ENCODE assay signal across 11 cellular contexts in genomic region chr2:70514612-70515055, GRCh38. TPM values are rescaled to one million over a fixed set of nuclear protein-coding genes. Genes with fewer than 3 reads are reported as not detected.
DNase-seq lines count a peak whose midpoint lies in the region; ATAC-seq and TF ChIP-seq lines count a peak whose summit lies in the region.
"Had no signal": no experiment of that assay in that cellular context is flagged by ENCODE, and none has a peak within 500 bp of the region (broad histone marks: within the 10 kb centered on the region; RNA-seq: fewer than 3 reads in every experiment).

No MANE protein-coding gene starts in this region.

- H4K12ac ChIP-seq in trophoblast cell (ENCODE audit: low read depth, low read length), result no peak overlapping the region

- H3K9ac ChIP-seq in trophoblast cell (ENCODE audit: low read length), result no peak overlapping the region

- H3K27me3 ChIP-seq in trophoblast cell (ENCODE audit: insufficient read depth, low read length), result no peaks in the 10 kb centered on the region

- no peak overlapping the region for H2AFZ ChIP-seq in trophoblast cell (ENCODE audit: insufficient read depth, low read length, poor library complexity)

- H4K91ac ChIP-seq in trophoblast cell (ENCODE audit: low read depth, low read length), result no peak overlapping the region

- ATAC-seq in GM21825 (IDR thresholded peaks at IDR 0.05; ENCODE audit: unreplicated experiment), result no peak

- no CpG with 5 or more reads among the region's 15 CpGs for WGBS in trophoblast cell (ENCODE audit: extremely low coverage, insufficient coverage, insufficient read length)

- H2BK5ac ChIP-seq in trophoblast cell (ENCODE audit: low read depth, low read length, poor library complexity), result no peak overlapping the region

- H3K79me2 ChIP-seq in trophoblast cell (ENCODE audit: control insufficient read depth, insufficient read depth, low read length, poor library complexity), result no peaks in the 10 kb centered on the region

- H2BK12ac ChIP-seq in trophoblast cell (ENCODE audit: low read length), result no peak overlapping the region

- H3K36me3 ChIP-seq in trophoblast cell (ENCODE audit: control insufficient read depth in 1 of 2, insufficient read depth in 2 of 2, low read length in 2 of 2), result no peaks in the 10 kb centered on the region

- H3K4ac ChIP-seq in trophoblast cell (ENCODE audit: low read depth, low read length), result no peak overlapping the region

- H3K18ac ChIP-seq in trophoblast cell (ENCODE audit: low read length), result no peak overlapping the region

- H2BK120ac ChIP-seq in trophoblast cell (ENCODE audit: insufficient read depth, low read length, poor library complexity), result no peak overlapping the region

- no peaks in the 10 kb centered on the region for H3K79me1 ChIP-seq in trophoblast cell (ENCODE audit: low read length)

- no peak overlapping the region for H3K14ac ChIP-seq in trophoblast cell (ENCODE audit: low read length)

- no peaks in the 10 kb centered on the region for H3K4me1 ChIP-seq in trophoblast cell (ENCODE audit: control insufficient read depth in 1 of 2, insufficient read depth in 2 of 2, low read length in 2 of 2)

- peaks cover 3% of the 10 kb centered on the region for H3K9me3 ChIP-seq in trophoblast cell (ENCODE audit: insufficient read depth, low read depth, low read length)

- H2AK5ac ChIP-seq in trophoblast cell (ENCODE audit: low read length), result no peak overlapping the region

- peak overlapping the region; percentile 62 for H3K4me3 ChIP-seq in trophoblast cell (ENCODE audit: low read depth, low read length)

- peak; percentile 31; the same call in 1 of the 2 replicates for TF ChIP-seq EP300 in Ishikawa (IDR thresholded peaks at IDR 0.05; ENCODE audit: borderline replicate concordance)

- H4K8ac ChIP-seq in trophoblast cell (ENCODE audit: low read depth, low read length), result no peak overlapping the region

- no peak overlapping the region for H3K23ac ChIP-seq in trophoblast cell (ENCODE audit: low read length)

- peak; percentile 67 for DNase-seq in NCI-H2227 (lab: John Stamatoyannopoulos, UW; ENCODE audit: unreplicated experiment)
- DNase-seq in epithelial cell of prostate (ENCODE audit: low read depth, low spot score), result no peak
- DNase-seq in trophoblast cell, result no peak
- DNase-seq in stimulated activated CD4-positive, alpha-beta T cell treated with anti-CD3 and anti-CD28 coated beads, Interleukin-2, amount 100 ng/mL, for 48 hours, result no peak
- no peak for DNase-seq in activated naive CD4-positive, alpha-beta T cell treated with anti-CD3 and anti-CD28 coated beads, Interleukin-2, amount 50 U/mL, for 16 hours
- no peak for DNase-seq in T-helper 2 cell
- DNase-seq: activated CD8-positive, alpha-beta memory T cell treated with anti-CD3 and anti-CD28 coated beads, Interleukin-2, amount 50 U/mL, for 48 hours; occipital lobe; stimulated activated CD4-positive, alpha-beta T cell treated with anti-CD3 and anti-CD28 coated beads, Interleukin-2, amount 100 ng/mL, for 24 hours had no signal

- H3K4me2 ChIP-seq in trophoblast cell (ENCODE audit: low read length), result no peak overlapping the region

- no peak; the same call in 1 of the 2 replicates for TF ChIP-seq RAD21 in Ishikawa (IDR thresholded peaks at IDR 0.05; ENCODE audit: low read depth)

- H3K27ac ChIP-seq in epithelial cell of prostate (peak overlapping the region; percentile 100), trophoblast cell (ENCODE audit: low read depth, low read length) (no peak overlapping the region)

TF ChIP-seq in Ishikawa, 13 proteins besides CTCF, POLR2A, EP300 and RAD21:
- TF ChIP-seq FOXM1 (IDR thresholded peaks at IDR 0.05; ENCODE audit: borderline replicate concordance, low read depth), result no peak
- TF ChIP-seq CEBPB (IDR thresholded peaks at IDR 0.05), result no peak
- no peak for TF ChIP-seq REST (IDR thresholded peaks at IDR 0.05; ENCODE audit: low read depth)
- peak; percentile 69; the same call in 1 of the 2 replicates for TF ChIP-seq EGR1 (IDR thresholded peaks at IDR 0.05)
- no peak for TF ChIP-seq CREB1 (IDR thresholded peaks at IDR 0.05; ENCODE audit: low read depth)
- TF ChIP-seq USF1 (IDR thresholded peaks at IDR 0.05), result no peak
- TF ChIP-seq TAF1 (IDR thresholded peaks at IDR 0.05; ENCODE audit: low read depth), result no peak
- 0 out of 2 replicates have a peak, but pooled peaks have one; percentile 24 for TF ChIP-seq YY1 (IDR thresholded peaks at IDR 0.05; ENCODE audit: low read depth)
- TF ChIP-seq MAX (IDR thresholded peaks at IDR 0.05), result 0 out of 2 replicates have a peak, but pooled peaks have one; percentile 40
- TF ChIP-seq TEAD4 (IDR thresholded peaks at IDR 0.05), result no peak
- TF ChIP-seq NFIC (IDR thresholded peaks at IDR 0.05), result peak; percentile 96
- TF ChIP-seq TCF12 (IDR thresholded peaks at IDR 0.05; ENCODE audit: low read depth), result peak; percentile 63; the same call in 1 of the 2 replicates
- peak; percentile 61; the same call in 1 of the 2 replicates for TF ChIP-seq ZBTB7A (IDR thresholded peaks at IDR 0.05; ENCODE audit: low read depth)

RNA-seq across cellular contexts. Expression of gene TGFA, which starts 39.0 kb away (rescaled TPM):
- 0.04 and 0.10 TPM in 2 replicates for polyA plus RNA-seq in trophoblast cell (2013)
